In genomic region chr10:86400705-86401587, GRCh38 we compare ENCODE assay signal across 7 cellular contexts. TPM values are rescaled to one million over a fixed set of nuclear protein-coding genes. Genes with fewer than 3 reads are reported as not detected.
DNase-seq lines count a peak whose midpoint lies in the region; ATAC-seq and TF ChIP-seq lines count a peak whose summit lies in the region.

No MANE protein-coding gene starts in this region.

- H3K9me3 ChIP-seq in PC-3 (ENCODE audit: low read length) = no peaks in the 10 kb centered on the region
- no peaks in the 10 kb centered on the region for H3K9me3 ChIP-seq in psoas muscle

- H3K27me3 ChIP-seq in PC-3 (ENCODE audit: low read length) = no peaks in the 10 kb centered on the region
- H3K27me3 ChIP-seq in psoas muscle (ENCODE audit: insufficient read depth in 3 of 3, low read length in 2 of 3) = no peaks in the 10 kb centered on the region

- ATAC-seq in GM18519 (IDR thresholded peaks at IDR 0.05; ENCODE audit: low FRiP score, unreplicated experiment) (peak; percentile 21), HG02798 (IDR thresholded peaks at IDR 0.05; ENCODE audit: poor library complexity, unreplicated experiment) (peak; percentile 42), PC-3 (peak; percentile 30), psoas muscle (peak; percentile 36 to 64 (median 54))

- POLR2A ChIA-PET in PC-3 (lab: Charles Lee; ENCODE audit: unreplicated experiment) = no interaction called here

- DNase-seq in PC-3 (peak; percentile 34), activated gamma-delta T cell (lab: John Stamatoyannopoulos, UW) (peak; percentile 53), glutamatergic neuron (peak; percentile 46), psoas muscle (peak; percentile 51 to 77), NCI-H226 (no peak)

- H3K4me1 Mint-ChIP-seq in glutamatergic neuron (ENCODE audit: low read depth, unreplicated experiment) = no peaks in the 10 kb centered on the region

- H3K4me1 ChIP-seq in PC-3 (ENCODE audit: insufficient read depth, low read length) (peaks cover 10% of the 10 kb centered on the region), psoas muscle (peaks cover 10% of the 10 kb centered on the region)

- H3K27me3 Mint-ChIP-seq in glutamatergic neuron (ENCODE audit: unreplicated experiment) = peaks cover 14% of the 10 kb centered on the region

- no peaks in the 10 kb centered on the region for H4K20me1 ChIP-seq in PC-3 (ENCODE audit: low read length)

- no peaks in the 10 kb centered on the region for H3K36me3 Mint-ChIP-seq in glutamatergic neuron (ENCODE audit: unreplicated experiment)

- H3K4me2 ChIP-seq in PC-3 (ENCODE audit: low read length) = peak overlapping the region; percentile 98

- H2AFZ ChIP-seq in PC-3 (ENCODE audit: low read length) = peak overlapping the region; percentile 96

- peak overlapping the region; percentile 64 for H3K9ac ChIP-seq in PC-3 (ENCODE audit: low read length)

- 1% methylated on average over 48 to 76 of the region's 76 CpGs for WGBS in psoas muscle, 3 donors

- no peaks in the 10 kb centered on the region for H3K36me3 ChIP-seq in PC-3 (ENCODE audit: low read depth, low read length)
- H3K36me3 ChIP-seq in psoas muscle (ENCODE audit: insufficient read depth in 1 of 2, low read depth in 1 of 2) = no peaks in the 10 kb centered on the region

- TF ChIP-seq CTCF in PC-3 (conservative IDR thresholded peaks at IDR 0.05; ENCODE audit: low read depth, low read length) (no peak), glutamatergic neuron (IDR thresholded peaks at IDR 0.05; ENCODE audit: partially characterized antibody, unreplicated experiment) (no peak), psoas muscle (IDR thresholded peaks at IDR 0.05) (no peak)

- intact Hi-C loops in PC-3 (cut with micrococcal nuclease) (loop anchor here (1.0 kb wide), 2 partner anchors 120 to 184 kb away; partner anchors contain the start of gene WAPL), psoas muscle (cut with DNase I) (loop anchor here in 1 of 2 donors (2.0 kb wide), 1 partner anchor 186 kb away; no protein-coding TSS in a partner anchor)

- H3K9me2 ChIP-seq in PC-3 (replicated peaks; ENCODE audit: low read length) = no peaks in the 10 kb centered on the region

- H3K4me3 Mint-ChIP-seq in glutamatergic neuron (ENCODE audit: unreplicated experiment) = peak overlapping the region; percentile 72

- CTCF ChIA-PET in PC-3 (lab: Charles Lee) = interaction anchor here (1.2 kb wide), 1 partner anchor 185 kb away, joined by 5 read pairs; no protein-coding TSS in a partner anchor

- no peaks in the 10 kb centered on the region for H3K79me2 ChIP-seq in PC-3 (ENCODE audit: low read length)

- BruUV-seq in PC-3 (replicated peaks; lab: Mats Ljungman, UMichigan) = no TSS peak

- H3K4me3 ChIP-seq in PC-3 (ENCODE audit: low read length) (peak overlapping the region; percentile 82), psoas muscle (peak overlapping the region; percentile 75)

- no peak overlapping the region for H3K27ac Mint-ChIP-seq in glutamatergic neuron (ENCODE audit: unreplicated experiment)

- H3K27ac ChIP-seq in PC-3 (ENCODE audit: low read length) = peak overlapping the region; percentile 48
- H3K27ac ChIP-seq in psoas muscle = peak overlapping the region; percentile 54

- H3K9me3 Mint-ChIP-seq in glutamatergic neuron (ENCODE audit: unreplicated experiment) = peaks cover 18% of the 10 kb centered on the region

- no peaks in the 10 kb centered on the region for H3F3A ChIP-seq in PC-3 (ENCODE audit: low read length, unreplicated experiment)

RNA-seq across cellular contexts. Expression of gene GRID1, which starts 34.4 kb away (rescaled TPM):
- total RNA-seq in PC-3 (2014; rRNA removed) (not detected in 2 replicates), glutamatergic neuron (ENCODE audit: unreplicated experiment) (8.0 TPM), psoas muscle (under 1 TPM; 0.20 to 0.56 (median 0.31) TPM)
- under 1 TPM; 0.17 to 0.25 (median 0.22) TPM for polyA plus RNA-seq in psoas muscle
